ENCODE assay signal across 17 cellular contexts in genomic region chr3:172033392-172033791, GRCh38. TPM values are rescaled to one million over a fixed set of nuclear protein-coding genes. Genes with fewer than 3 reads are reported as not detected.
DNase-seq lines count a peak whose midpoint lies in the region; ATAC-seq, FAIRE-seq and TF ChIP-seq lines count a peak whose summit lies in the region.
"Had no signal": no experiment of that assay in that cellular context is flagged by ENCODE, and none has a peak within 500 bp of the region (broad histone marks: within the 10 kb centered on the region; RNA-seq: fewer than 3 reads in every experiment).

No MANE protein-coding gene starts in this region.

- H3K4me2 ChIP-seq in HepG2 (ENCODE audit: low read depth, low read length) = no peak overlapping the region
- H3K4me2 ChIP-seq: A549, BLaER1 had no signal

- H3K79me2 ChIP-seq in HepG2 (ENCODE audit: insufficient read depth, low read length) = peaks cover 10% of the 10 kb centered on the region

- TF ChIP-seq EP300 in HepG2 (IDR thresholded peaks at IDR 0.05; ENCODE audit: low read depth in 2 of 2, low read length in 2 of 2) (no peak), HepG2 (CRISPR knock-in tag; IDR thresholded peaks at IDR 0.05; ENCODE audit: borderline replicate concordance) (no peak)

- H3K4me3 Mint-ChIP-seq in CD14-positive monocyte = no peak overlapping the region
- H3K4me3 Mint-ChIP-seq: CD4-positive, alpha-beta T cell had no signal

- H3K9ac ChIP-seq in HepG2 (ENCODE audit: insufficient read depth, low read depth, low read length) = no peak overlapping the region
- H3K9ac ChIP-seq: BLaER1 had no signal

- no peaks in the 10 kb centered on the region for H3K9me3 ChIP-seq in HepG2 (ENCODE audit: low read length)
- H3K9me3 ChIP-seq in heart left ventricle = no peaks in the 10 kb centered on the region
- H3K9me3 ChIP-seq: HAP-1 had no signal

- no peaks in the 10 kb centered on the region for H3K27me3 ChIP-seq in HepG2 (ENCODE audit: control insufficient read depth in 1 of 2, insufficient read depth in 2 of 2, low read length in 2 of 2)
- H3K27me3 ChIP-seq in heart left ventricle = no peaks in the 10 kb centered on the region
- H3K27me3 ChIP-seq: BLaER1 had no signal

- TF ChIP-seq CTCF in CD14-positive monocyte (IDR thresholded peaks at IDR 0.05) (no peak), HepG2 (CRISPR knock-in tag; IDR thresholded peaks at IDR 0.05) (no peak), heart left ventricle (IDR thresholded peaks at IDR 0.05) (no peak)

- no peaks in the 10 kb centered on the region for H3K36me3 Mint-ChIP-seq in CD14-positive monocyte

- no peak overlapping the region for H2AFZ ChIP-seq in HepG2 (ENCODE audit: low read length)

- no peak for FAIRE-seq in HepG2 (lab: Jason Lieb, UNC)
- FAIRE-seq: A549, G401.6, GM12891, H1, K562 had no signal

- BruUV-seq in HepG2 (replicated peaks; lab: Mats Ljungman, UMichigan) = no TSS peak

- intact Hi-C loops in CD14-positive monocyte (cut with micrococcal nuclease) (loop anchor here in 1 of 2 donors (10.0 kb wide), 2 partner anchors 49 to 99 kb away; no protein-coding TSS in a partner anchor), HepG2 (cut with micrococcal nuclease; ENCODE audit: unreplicated experiment) (no loop called here), sciatic nerve (cut with DNase I) (no loop called here), heart left ventricle (cut with DNase I) (loop anchor here in 5 of 10 donors (10.0 kb wide), 6 partner anchors 189 to 631 kb away; partner anchors contain the start of gene TMEM212 (in 1 of the 5))

- in situ Hi-C loops in HepG2 (cut with HindIII; ENCODE audit: extremely low pct_ligation_motif_present, low pct_unique_long_range_greater_than_20kb) = loop anchor here (10.0 kb wide), 1 partner anchor 189 kb away; the partner anchor contains the start of gene TMEM212

- H3K4me1 ChIP-seq in HepG2 (ENCODE audit: insufficient read depth, low read length) (peaks cover 75% of the 10 kb centered on the region), heart left ventricle (peaks cover 0 to 5% (median 0%) of the 10 kb centered on the region in 12 donors)
- H3K4me1 ChIP-seq: BLaER1 had no signal

- peaks cover 37% of the 10 kb centered on the region for H3K4me1 Mint-ChIP-seq in CD14-positive monocyte

- ATAC-seq in HepG2 (no peak), sciatic nerve (peak; percentile 43), HG02759 (IDR thresholded peaks at IDR 0.05; ENCODE audit: unreplicated experiment) (no peak), heart left ventricle (no peak)
- ATAC-seq: A549, K562 had no signal

- peaks cover 0 to 3% (median 1%) of the 10 kb centered on the region in 3 donors for H3K27me3 Mint-ChIP-seq in CD14-positive monocyte (ENCODE audit: low read depth in 3 of 3)

- H3K27ac ChIP-seq in HepG2 (ENCODE audit: extremely low read length, insufficient read depth, low read length) (no peak overlapping the region), heart left ventricle (no peak overlapping the region)
- H3K27ac ChIP-seq: A549, BLaER1 had no signal

- peaks cover 0 to 6% (median 6%) of the 10 kb centered on the region in 7 donors for H3K9me3 Mint-ChIP-seq in CD14-positive monocyte
- H3K9me3 Mint-ChIP-seq: CD4-positive, alpha-beta T cell had no signal

- CTCF ChIA-PET in HepG2 (lab: Yijun Ruan, JAX; ENCODE audit: low intra/inter-chr PET ratio, low total read pairs) = no interaction called here

- TF ChIP-seq RAD21 in HepG2 (CRISPR knock-in tag; IDR thresholded peaks at IDR 0.05) = no peak

- POLR2A ChIA-PET in HepG2 (lab: Yijun Ruan, JAX) = no interaction called here

- H3K4me3 ChIP-seq in HepG2 (replicated peaks in 1 of 3; ENCODE audit: insufficient read depth in 1 of 3, low read depth in 2 of 3, low read length in 3 of 3) (no peak overlapping the region), heart left ventricle (no peak overlapping the region)
- H3K4me3 ChIP-seq: A549, BLaER1, HAP-1, K562 had no signal

- 85% methylated on average over 2 of the region's 2 CpGs for WGBS in HepG2 (ENCODE audit: low lambda C conversion rate)
- 86 to 90% (median 88%) methylated on average over 2 of the region's 2 CpGs for WGBS in heart left ventricle, 4 donors

- no peaks in the 10 kb centered on the region for H3K36me3 ChIP-seq in HepG2 (replicated peaks in 1 of 2; ENCODE audit: control insufficient read depth in 1 of 2, insufficient read depth in 2 of 2, low read length in 2 of 2)
- no peaks in the 10 kb centered on the region for H3K36me3 ChIP-seq in heart left ventricle
- H3K36me3 ChIP-seq: BLaER1, HAP-1 had no signal

- peak overlapping the region in 5 of 7 donors; percentile 2 to 49 (median 15) for H3K27ac Mint-ChIP-seq in CD14-positive monocyte
- H3K27ac Mint-ChIP-seq: CD4-positive, alpha-beta T cell had no signal

- DNase-seq in CD14-positive monocyte (ENCODE audit: low spot score) (no peak), Kasumi-1 (lab: John Stamatoyannopoulos, UW) (peak; percentile 13 to 27), HepG2 (ENCODE audit: low spot score) (no peak), sciatic nerve (ENCODE audit: low spot score) (no peak), GM19240 (ENCODE audit: insufficient read length, low spot score) (no peak), heart left ventricle (no peak)
- DNase-seq: CD4-positive, alpha-beta T cell; DMS79 treated with DMSO at 0.1 percent for 48 hours; EL had no signal

- TF ChIP-seq POLR2A in HepG2 (IDR thresholded peaks at IDR 0.05; ENCODE audit: insufficient read depth in 1 of 2, low read depth in 2 of 2, low read length in 2 of 2) (no peak), heart left ventricle (IDR thresholded peaks at IDR 0.05) (no peak)

- no peaks in the 10 kb centered on the region for H4K20me1 ChIP-seq in HepG2 (ENCODE audit: insufficient read depth, low read length)
- H4K20me1 ChIP-seq: BLaER1 had no signal

TF ChIP-seq in HepG2, 621 proteins besides CTCF, POLR2A, EP300 and RAD21:
- TF ChIP-seq ZNF644 (CRISPR knock-in tag; IDR thresholded peaks at IDR 0.05; ENCODE audit: low read depth) (peak; percentile 19; the same call in 1 of the 2 replicates), RBFOX2 (IDR thresholded peaks at IDR 0.05; ENCODE audit: low read depth, low read length) (no peak), TAF1 (CRISPR knock-in tag; IDR thresholded peaks at IDR 0.05) (no peak)

RNA-seq across cellular contexts. Expression of gene FNDC3B, which starts 6.0 kb away (rescaled TPM):
- polyA plus RNA-seq in CD14-positive monocyte = 10 to 100 TPM; 25.7 to 36.1 TPM
- total RNA-seq in HepG2 (2016; rRNA removed; fragmentation: Illumina TruSeq; extraction: Trizol) = 103 and 110 TPM in 2 replicates
- 133 and 147 TPM in 2 replicates for total RNA-seq in HepG2 (2016; cell fraction: cytosol; rRNA removed; fragmentation: Illumina TruSeq; extraction: Trizol; ENCODE audit: low read depth)
- 93.9 TPM in 2 replicates for total RNA-seq in HepG2 (2016; cell fraction: insoluble cytoplasmic fraction; rRNA removed; fragmentation: Illumina TruSeq; extraction: Trizol)
- total RNA-seq in HepG2 (2016; cell fraction: membrane; rRNA removed; fragmentation: Illumina TruSeq; extraction: Trizol) = 73.4 and 76.7 TPM in 2 replicates
- 222 and 239 TPM in 2 replicates for total RNA-seq in HepG2 (2016; cell fraction: nucleus; rRNA removed; fragmentation: Illumina TruSeq; extraction: Trizol)
- 74.8 and 82.8 TPM in 2 replicates for polyA plus RNA-seq in HepG2 (2011; rRNA removed)
- polyA plus RNA-seq in HepG2 (2011; cell fraction: cytosol; rRNA removed) = 26.6 and 44.0 TPM in 2 replicates
- polyA plus RNA-seq in HepG2 (2011; cell fraction: nucleus; rRNA removed) = 159 and 177 TPM in 2 replicates
- polyA plus RNA-seq in HepG2 (2012) = 100 and 116 TPM in 2 replicates
- polyA plus RNA-seq in HepG2 (2016; cell fraction: cytosol; fragmentation: Illumina TruSeq; extraction: Trizol; ENCODE audit: low read depth) = 18.9 and 23.3 TPM in 2 replicates
- 71.0 and 74.2 TPM in 2 replicates for polyA plus RNA-seq in HepG2 (2016; cell fraction: insoluble cytoplasmic fraction; fragmentation: Illumina TruSeq; extraction: Trizol; ENCODE audit: low read depth)
- 23.8 and 25.2 TPM in 2 replicates for polyA plus RNA-seq in HepG2 (2016; cell fraction: membrane; fragmentation: Illumina TruSeq; extraction: Trizol; ENCODE audit: low read depth)
- polyA plus RNA-seq in HepG2 (2016; cell fraction: nucleus; fragmentation: Illumina TruSeq; extraction: Trizol; ENCODE audit: insufficient read depth, low read depth) = 67.2 and 72.5 TPM in 2 replicates
- 83.1 and 705 TPM in 2 replicates for polyA minus RNA-seq in HepG2 (2011; rRNA and poly(A)+ RNA removed; ENCODE audit: low replicate concordance)
- polyA minus RNA-seq in HepG2 (2011; cell fraction: cytosol; rRNA and poly(A)+ RNA removed) = 129 and 146 TPM in 2 replicates
- polyA minus RNA-seq in HepG2 (2011; cell fraction: nucleus; rRNA and poly(A)+ RNA removed) = 1,231 and 1,245 TPM in 2 replicates
- total RNA-seq in sciatic nerve = 171 TPM
- total RNA-seq in heart left ventricle = 100 to 1,000 TPM in 3 of 9 donors, 10 to 100 TPM in 6; 59.1 to 113 (median 79.0) TPM
- 10 to 100 TPM in 1 of 2 donors, 1 to 10 TPM in 1; 9.4 to 35.8 TPM for polyA plus RNA-seq in heart left ventricle

Comparison
In these comparisons a context has a peak if more than half of its experiments do, and no peak if none do; other contexts are left out.
1. DNase-seq: peak in Kasumi-1 (2 of 2); none in CD14-positive monocyte (single experiment), HepG2 (single experiment), sciatic nerve (single experiment), GM19240 (single experiment) and heart left ventricle (0 of 5).